In the genomic region with DNA sequence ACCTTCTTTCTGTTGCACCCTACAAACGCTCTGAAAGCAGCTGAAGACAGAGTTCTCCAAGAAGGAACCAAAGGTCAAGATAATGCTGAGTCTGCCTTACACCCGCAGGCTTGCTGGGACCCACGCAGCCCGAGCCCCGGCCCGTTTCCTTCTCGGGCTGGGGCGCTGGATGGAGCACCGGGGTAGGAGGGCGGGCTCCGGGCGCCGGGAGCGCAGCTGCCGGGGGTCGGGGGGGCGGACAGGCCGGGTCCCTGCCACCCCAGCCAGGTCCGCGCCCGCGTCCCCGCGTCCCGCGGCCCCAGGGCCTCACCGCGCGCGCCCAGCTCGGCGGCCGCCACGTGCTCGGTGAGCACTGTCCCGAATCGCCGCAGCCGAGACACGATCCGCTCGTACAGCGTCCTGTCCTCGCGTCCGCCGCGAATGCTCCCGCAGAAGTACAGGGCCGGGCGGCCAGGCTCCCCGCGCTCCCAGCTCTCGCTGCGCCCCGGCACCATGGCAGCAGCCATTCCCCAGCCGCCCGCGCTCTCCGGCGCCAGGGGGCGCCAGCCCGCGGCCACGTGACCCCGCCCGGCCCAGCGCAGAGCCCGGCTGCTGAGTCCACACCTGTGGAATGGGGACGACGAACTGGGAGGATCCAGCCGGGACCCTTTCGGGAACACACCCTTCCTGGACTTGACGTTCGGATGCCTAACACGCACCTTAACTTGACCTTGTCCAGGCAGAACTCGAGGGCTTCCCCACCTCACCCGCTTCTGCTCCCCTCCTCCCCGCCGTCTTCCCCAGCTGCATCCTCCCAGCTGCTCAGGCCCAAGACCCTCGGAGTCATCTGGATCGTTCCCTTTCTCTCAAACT, we compare ENCODE assay signal across 8 cellular contexts. TPM values are rescaled to one million over a fixed set of nuclear protein-coding genes. Genes with fewer than 3 reads are reported as not detected.
DNase-seq lines count a peak whose midpoint lies in the region; TF ChIP-seq lines count a peak whose summit lies in the region.

A gene with protein sequence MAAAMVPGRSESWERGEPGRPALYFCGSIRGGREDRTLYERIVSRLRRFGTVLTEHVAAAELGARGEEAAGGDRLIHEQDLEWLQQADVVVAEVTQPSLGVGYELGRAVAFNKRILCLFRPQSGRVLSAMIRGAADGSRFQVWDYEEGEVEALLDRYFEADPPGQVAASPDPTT (minus strand): TSS at position 531 of the 852 bp plus-strand sequence. CDS start 25 bp downstream, at position 506.

- H3K27me3 ChIP-seq in mammary epithelial cell (ENCODE audit: insufficient read depth, low read length) (no peaks in the 10 kb centered on the region), smooth muscle cell (ENCODE audit: low read depth) (peaks cover 13% of the 10 kb centered on the region)

- H3K9me3 ChIP-seq in mammary epithelial cell (replicated peaks; ENCODE audit: insufficient read depth, low read length) (no peaks in the 10 kb centered on the region), smooth muscle cell (replicated peaks; ENCODE audit: low read depth) (no peaks in the 10 kb centered on the region)

- peaks cover 12% of the 10 kb centered on the region for H3K79me2 ChIP-seq in mammary epithelial cell (ENCODE audit: insufficient read depth, low read length)
- H3K79me2 ChIP-seq in smooth muscle cell (ENCODE audit: low read depth): no peaks in the 10 kb centered on the region

- in situ Hi-C loops in mammary epithelial cell (cut with MboI; ENCODE audit: low sequenced_read_pairs in 2 of 2): no loop called here

- H3K4me2 ChIP-seq in mammary epithelial cell (ENCODE audit: insufficient read depth, low read depth, low read length): peak within 1 kb of the TSS; percentile 71
- H3K4me2 ChIP-seq in smooth muscle cell: peak within 1 kb of the TSS; percentile 93

- TSS peak; percentile 23 for BruUV-seq in mammary epithelial cell (replicated peaks; lab: Mats Ljungman, UMichigan)

- H4K20me1 ChIP-seq in mammary epithelial cell (ENCODE audit: insufficient read depth, low read length) (no peaks in the 10 kb centered on the region), smooth muscle cell (ENCODE audit: low read depth) (no peaks in the 10 kb centered on the region)

- H3F3A ChIP-seq in smooth muscle cell (ENCODE audit: low read depth): no peaks in the 10 kb centered on the region

- dilution Hi-C loops in mammary epithelial cell (cut with HindIII; ENCODE audit: low sequenced_read_pairs): no loop called here

- peaks cover 5% of the 10 kb centered on the region for H3K4me1 ChIP-seq in mammary epithelial cell (ENCODE audit: insufficient read depth, low read length)
- H3K4me1 ChIP-seq in smooth muscle cell (ENCODE audit: low read depth): no peaks in the 10 kb centered on the region

- CTCF ChIA-PET in mammary epithelial cell (lab: Charles Lee; ENCODE audit: low non-redundant PET): interaction anchor here (0.5 to 0.7 kb wide), 2 partner anchors 79 to 215 kb away, joined by 3 to 4 read pairs; a partner anchor contains a TSS

- DNase-seq in HFF-Myc (ENCODE audit: extremely low read depth, low read depth): peak; percentile 25
- peak; percentile 71 for DNase-seq in NCI-H1092 treated with DMSO at 0.1 percent for 48 hours (lab: John Stamatoyannopoulos, UW)
- DNase-seq in mammary epithelial cell: peak; percentile 61
- peak; percentile 92 for DNase-seq in iPS-NIHi7 (ENCODE audit: extremely low spot score)
- DNase-seq in smooth muscle cell (lab: John Stamatoyannopoulos, UW; ENCODE audit: unreplicated experiment): peak; percentile 46
- DNase-seq in OCI-M2 (lab: John Stamatoyannopoulos, UW; ENCODE audit: unreplicated experiment): no peak

- H3K9ac ChIP-seq in mammary epithelial cell (ENCODE audit: insufficient read depth, low read length): peak within 1 kb of the TSS; percentile 51
- peak within 1 kb of the TSS; percentile 68 for H3K9ac ChIP-seq in smooth muscle cell (ENCODE audit: low read depth)

- WGBS in mammary epithelial cell (ENCODE audit: low coverage, missing lambda C conversion rate): 12% methylated on average over 17 of the region's 82 CpGs
- 3% methylated on average over 57 of the region's 82 CpGs for WGBS in smooth muscle cell (ENCODE audit: low lambda C conversion rate)

- H3K4me3 ChIP-seq in HFF-Myc (replicated peaks; ENCODE audit: low read depth, low read length) (peak within 1 kb of the TSS; percentile 71), mammary epithelial cell (replicated peaks in 1 of 3; ENCODE audit: insufficient read depth in 1 of 3, low read depth in 2 of 3, low read length in 3 of 3) (peak within 1 kb of the TSS; percentile 49 to 67 (median 66)), smooth muscle cell (peak within 1 kb of the TSS; percentile 73)

- H3K36me3 ChIP-seq in mammary epithelial cell (ENCODE audit: insufficient read depth, low read length) (no peaks in the 10 kb centered on the region), smooth muscle cell (ENCODE audit: low read depth) (no peaks in the 10 kb centered on the region)

- intact Hi-C loops in mammary epithelial cell (cut with micrococcal nuclease): loop anchor here (5.0 kb wide), 1 partner anchor 57 kb away; a partner anchor contains a TSS

- peak; percentile 85 for TF ChIP-seq CTCF in GM12872 (IDR thresholded peaks at IDR 0.05; ENCODE audit: insufficient read depth, low read depth, low read length)
- TF ChIP-seq CTCF in HFF-Myc (IDR thresholded peaks at IDR 0.05; ENCODE audit: low read depth, low read length, missing control alignments): peak; percentile 76
- peak; percentile 90 for TF ChIP-seq CTCF in VCaP (conservative IDR thresholded peaks at IDR 0.05)
- TF ChIP-seq CTCF in mammary epithelial cell (conservative IDR thresholded peaks at IDR 0.05 in 1 of 2, IDR thresholded peaks at IDR 0.05 in 1 of 2; ENCODE audit: extremely low read depth in 1 of 2, insufficient read depth in 1 of 2, low read depth in 1 of 2, low read length in 2 of 2): peak; percentile 51 to 74
- peak; percentile 91 for TF ChIP-seq CTCF in smooth muscle cell (IDR thresholded peaks at IDR 0.05; ENCODE audit: borderline replicate concordance, insufficient read depth, poor library complexity, severe bottlenecking)

- H3K27ac ChIP-seq in VCaP (peak within 1 kb of the TSS; percentile 76; the same call in 1 of the 2 replicates), mammary epithelial cell (ENCODE audit: insufficient read depth, low read depth, low read length) (peak within 1 kb of the TSS; percentile 16), smooth muscle cell (ENCODE audit: low read depth) (no peak within 1 kb of the TSS)

- H2AFZ ChIP-seq in mammary epithelial cell (ENCODE audit: low read depth, low read length): peak within 1 kb of the TSS; percentile 80
- H2AFZ ChIP-seq in smooth muscle cell (ENCODE audit: low read depth): no peak within 1 kb of the TSS

RNA-seq across cellular contexts. Expression of the gene that starts here (rescaled TPM):
- 10 to 100 TPM; 55.2 to 56.9 TPM for total RNA-seq in mammary epithelial cell
- polyA plus RNA-seq in mammary epithelial cell: 112 TPM
- polyA minus RNA-seq in mammary epithelial cell: 24.8 TPM
- 18.4 and 33.8 TPM in 2 replicates for total RNA-seq in smooth muscle cell
- 82.1 and 82.4 TPM in 2 replicates for polyA plus RNA-seq in smooth muscle cell
